8 cellular contexts compared by ENCODE assay signal in genomic region chr15:64009798-64010241, GRCh38. TPM values are rescaled to one million over a fixed set of nuclear protein-coding genes. Genes with fewer than 3 reads are reported as not detected.
DNase-seq lines count a peak whose midpoint lies in the region; ATAC-seq lines count a peak whose summit lies in the region.

No MANE protein-coding gene starts in this region.

- H3K9me3 Mint-ChIP-seq in T-helper 2 cell treated with Interferon-gamma antibody and Interleukin-4, amounts not matched to agents 5 μg/mL and 100 μg/mL, for 36 hours, result no peaks in the 10 kb centered on the region

- H3K27me3 Mint-ChIP-seq in T-helper 2 cell treated with Interferon-gamma antibody and Interleukin-4, amounts not matched to agents 5 μg/mL and 100 μg/mL, for 36 hours (ENCODE audit: low read depth), result no peaks in the 10 kb centered on the region

- DNase-seq in T-helper 2 cell treated with Interferon-gamma antibody and Interleukin-4, amounts not matched to agents 5 μg/mL and 100 μg/mL, for 36 hours (ENCODE audit: low spot score), result peak; percentile 63
- DNase-seq in central memory CD4-positive, alpha-beta T cell, result peak; percentile 39
- DNase-seq in stimulated activated CD4-positive, alpha-beta T cell treated with anti-CD3 and anti-CD28 coated beads, TNF-alpha, amount 100 ng/mL, for 48 hours (ENCODE audit: low read depth in 3 of 3), result peak; percentile 27 to 51 (median 43)
- DNase-seq in hepatic stellate cell (ENCODE audit: low spot score), result no peak
- DNase-seq in mucosa of gallbladder (ENCODE audit: low spot score), result no peak
- DNase-seq in MV-4-11 (lab: John Stamatoyannopoulos, UW), result no peak

- H3K27ac Mint-ChIP-seq in T-helper 2 cell treated with Interferon-gamma antibody and Interleukin-4, amounts not matched to agents 5 μg/mL and 100 μg/mL, for 36 hours, result peak overlapping the region; percentile 91

- no peaks in the 10 kb centered on the region for H3K36me3 Mint-ChIP-seq in T-helper 2 cell treated with Interferon-gamma antibody and Interleukin-4, amounts not matched to agents 5 μg/mL and 100 μg/mL, for 36 hours (ENCODE audit: low read depth)

- peak; percentile 52 for ATAC-seq in GM21723 (IDR thresholded peaks at IDR 0.05; ENCODE audit: unreplicated experiment)
- ATAC-seq in GM19467 (IDR thresholded peaks at IDR 0.05; ENCODE audit: unreplicated experiment), result no peak

- H3K4me3 Mint-ChIP-seq in T-helper 2 cell treated with Interferon-gamma antibody and Interleukin-4, amounts not matched to agents 5 μg/mL and 100 μg/mL, for 36 hours, result peak overlapping the region; percentile 67

- peaks cover 56% of the 10 kb centered on the region for H3K4me1 Mint-ChIP-seq in T-helper 2 cell treated with Interferon-gamma antibody and Interleukin-4, amounts not matched to agents 5 μg/mL and 100 μg/mL, for 36 hours (ENCODE audit: low read depth)

RNA-seq across cellular contexts. Expression of gene DAPK2, which starts 36.5 kb away (rescaled TPM):
- 5.6 TPM for total RNA-seq in mucosa of gallbladder

Comparison
In these comparisons a context has a peak if more than half of its experiments do, and no peak if none do; other contexts are left out.
1. DNase-seq: peak in T-helper 2 cell treated with Interferon-gamma antibody and Interleukin-4, amounts not matched to agents 5 μg/mL and 100 μg/mL, for 36 hours (single experiment), central memory CD4-positive, alpha-beta T cell (single experiment) and stimulated activated CD4-positive, alpha-beta T cell treated with anti-CD3 and anti-CD28 coated beads, TNF-alpha, amount 100 ng/mL, for 48 hours (3 of 3); none in hepatic stellate cell (single experiment), mucosa of gallbladder (single experiment) and MV-4-11 (single experiment).